Comparison of ENCODE assay signal across 8 cellular contexts in the genomic region with DNA sequence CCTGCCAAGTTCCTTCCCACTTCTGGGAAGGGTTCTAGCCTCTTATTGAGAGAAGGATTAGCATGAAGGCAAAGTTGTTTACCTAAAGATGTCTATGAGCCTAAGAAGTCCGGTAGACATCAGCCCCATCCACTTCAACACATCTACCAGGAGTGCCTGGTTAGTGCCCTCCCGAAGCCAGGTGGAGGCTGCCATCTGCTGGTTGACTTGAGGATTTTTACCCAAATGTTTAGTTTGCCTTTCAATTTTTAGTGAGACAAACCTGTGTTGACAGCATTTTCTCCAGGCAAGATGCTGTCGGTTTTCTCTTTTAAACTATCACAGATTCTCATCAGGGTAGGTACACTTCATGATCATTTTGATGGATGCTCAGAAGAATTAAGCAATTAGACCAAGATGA.
DNase-seq lines count a peak whose midpoint lies in the region; ATAC-seq and TF ChIP-seq lines count a peak whose summit lies in the region.

No MANE protein-coding gene starts in this region.

- POLR2A ChIA-PET in activated CD4-positive, alpha-beta T cell treated with anti-CD3 and anti-CD28 coated beads, Interleukin-2, amount 10 ng/mL, durations not matched to agents 7 days and 5 days (lab: Charles Lee): no interaction called here

- H3K9me3 Mint-ChIP-seq in activated CD4-positive, alpha-beta T cell treated with anti-CD3 and anti-CD28 coated beads, Interleukin-2, amount 10 ng/mL, durations not matched to agents 7 days and 5 days: no peaks in the 10 kb centered on the region

- H3K9me3 ChIP-seq in right lobe of liver: no peaks in the 10 kb centered on the region

- peak overlapping the region; percentile 78 for H3K27ac Mint-ChIP-seq in activated CD4-positive, alpha-beta T cell treated with anti-CD3 and anti-CD28 coated beads, Interleukin-2, amount 10 ng/mL, durations not matched to agents 7 days and 5 days

- H3K4me1 ChIP-seq in right lobe of liver: no peaks in the 10 kb centered on the region

- H3K27me3 ChIP-seq in right lobe of liver: no peaks in the 10 kb centered on the region

- ATAC-seq in HG03280 (IDR thresholded peaks at IDR 0.05; ENCODE audit: unreplicated experiment) (peak; percentile 77), right lobe of liver (peak; percentile 80 to 90 (median 86)), GM19452 (IDR thresholded peaks at IDR 0.05; ENCODE audit: unreplicated experiment) (no peak)

- H3K27ac ChIP-seq in right lobe of liver: no peak overlapping the region

- intact Hi-C loops in right lobe of liver (cut with DNase I): loop anchor here (5.0 to 10.0 kb wide), 5 partner anchors 99 to 337 kb away; no protein-coding TSS in a partner anchor

- 0% methylated on average over 2 of the region's 3 CpGs for WGBS in right lobe of liver (ENCODE audit: insufficient coverage, low coverage, low lambda C conversion rate, missing lambda C conversion rate)

- no peak for TF ChIP-seq POLR2A in right lobe of liver (IDR thresholded peaks at IDR 0.05)

- TF ChIP-seq CTCF in GM12865 (IDR thresholded peaks at IDR 0.05; ENCODE audit: insufficient read depth, low read depth, low read length, missing control alignments): peak; percentile 62
- TF ChIP-seq CTCF in right lobe of liver (IDR thresholded peaks at IDR 0.05): peak; percentile 77 to 83 (median 81)

- peaks cover 2% of the 10 kb centered on the region for H3K27me3 Mint-ChIP-seq in activated CD4-positive, alpha-beta T cell treated with anti-CD3 and anti-CD28 coated beads, Interleukin-2, amount 10 ng/mL, durations not matched to agents 7 days and 5 days

- DNase-seq in GM12865 (ENCODE audit: low read depth) (peak; percentile 79), NCI-H526 treated with DMSO at 0.1 percent for 48 hours (lab: John Stamatoyannopoulos, UW) (peak; percentile 33), dermis blood vessel endothelial cell (peak; percentile 80), right lobe of liver (peak; percentile 66 to 73 (median 73))
- peak; percentile 91 for DNase-seq in activated CD4-positive, alpha-beta T cell treated with anti-CD3 and anti-CD28 coated beads, Interleukin-2, amount 10 ng/mL, durations not matched to agents 7 days and 5 days
- DNase-seq in stimulated activated CD4-positive, alpha-beta T cell treated with anti-CD3 and anti-CD28 coated beads, TNF-alpha, amount 100 ng/mL, for 4 hours (ENCODE audit: low read depth in 3 of 3): peak; percentile 52 to 75 (median 64)

- H3K4me3 ChIP-seq in GM12865 (ENCODE audit: low read depth, low read length) (no peak overlapping the region), right lobe of liver (no peak overlapping the region)

- CTCF ChIA-PET in activated CD4-positive, alpha-beta T cell treated with anti-CD3 and anti-CD28 coated beads, Interleukin-2, amount 10 ng/mL, durations not matched to agents 7 days and 5 days (lab: Charles Lee): interaction anchor here (0.6 to 4.3 kb wide), 13 partner anchors 24 to 660 kb away, joined by 3 to 34 read pairs (median 4); a partner anchor contains a TSS

- no peak overlapping the region for H3K4me3 Mint-ChIP-seq in activated CD4-positive, alpha-beta T cell treated with anti-CD3 and anti-CD28 coated beads, Interleukin-2, amount 10 ng/mL, durations not matched to agents 7 days and 5 days

- H3K4me1 Mint-ChIP-seq in activated CD4-positive, alpha-beta T cell treated with anti-CD3 and anti-CD28 coated beads, Interleukin-2, amount 10 ng/mL, durations not matched to agents 7 days and 5 days: peaks cover 49% of the 10 kb centered on the region

- H3K36me3 Mint-ChIP-seq in activated CD4-positive, alpha-beta T cell treated with anti-CD3 and anti-CD28 coated beads, Interleukin-2, amount 10 ng/mL, durations not matched to agents 7 days and 5 days (ENCODE audit: low read depth): peaks cover 5% of the 10 kb centered on the region

- no peaks in the 10 kb centered on the region for H3K36me3 ChIP-seq in right lobe of liver

Comparison
In these comparisons a context has a peak if more than half of its experiments do, and no peak if none do; other contexts are left out.
1. DNase-seq: peak in every context shown above with its lines; median percentile 91 in activated CD4-positive, alpha-beta T cell treated with anti-CD3 and anti-CD28 coated beads, Interleukin-2, amount 10 ng/mL, durations not matched to agents 7 days and 5 days; 80 in dermis blood vessel endothelial cell; 79 in GM12865; 73 in right lobe of liver; 64 in stimulated activated CD4-positive, alpha-beta T cell treated with anti-CD3 and anti-CD28 coated beads, TNF-alpha, amount 100 ng/mL, for 4 hours; 33 in NCI-H526 treated with DMSO at 0.1 percent for 48 hours.